In the genomic region with DNA sequence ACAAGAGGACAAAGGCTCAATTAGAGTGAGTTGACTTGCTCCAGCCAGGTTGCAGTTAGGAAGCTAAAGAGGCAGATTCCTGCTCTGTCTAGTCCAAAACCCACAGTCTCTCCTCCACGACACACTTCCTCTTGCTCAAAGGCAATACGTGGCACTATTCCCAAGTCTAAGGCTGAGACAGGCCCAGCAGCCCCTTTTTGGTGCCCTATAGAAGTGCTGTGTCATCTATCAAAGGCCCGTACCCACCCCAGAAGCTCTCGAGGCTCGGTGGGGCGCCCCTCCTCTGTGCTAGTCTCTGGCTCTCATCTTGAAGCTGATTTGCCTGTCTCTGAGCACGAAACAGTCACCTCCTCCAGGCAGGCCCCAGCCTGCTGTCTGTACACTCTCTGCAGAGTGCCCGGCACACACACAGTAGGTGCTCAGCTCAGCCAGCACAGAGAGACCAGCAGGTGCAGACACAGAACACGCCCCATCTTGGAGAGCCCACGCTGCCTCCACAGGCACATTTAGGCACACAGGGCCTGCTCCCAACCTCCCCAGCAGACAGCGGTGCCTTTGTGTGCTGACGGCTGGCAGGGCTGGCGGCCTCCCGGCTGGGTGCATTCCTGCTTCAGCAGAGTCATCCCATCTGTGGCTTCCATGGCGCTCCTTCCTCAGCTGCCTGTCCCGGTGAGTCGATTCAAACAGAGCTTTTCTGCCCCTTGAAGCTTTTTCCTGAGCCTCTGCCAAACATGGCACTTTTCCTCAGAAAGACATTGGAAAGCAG, we compare ENCODE assay signal across 8 cellular contexts. TPM values are rescaled to one million over a fixed set of nuclear protein-coding genes. Genes with fewer than 3 reads are reported as not detected.
A peak's percentile ranks its signal among the peaks of the same experiment; 100 is the strongest.
DNase-seq lines count a peak whose midpoint lies in the region; ATAC-seq and TF ChIP-seq lines count a peak whose summit lies in the region.

No MANE protein-coding gene starts in this region.

- ATAC-seq in naive B cell (ENCODE audit: low read depth in 2 of 2) (no peak), HG02571 (IDR thresholded peaks at IDR 0.05; ENCODE audit: unreplicated experiment) (no peak), HG03108 (IDR thresholded peaks at IDR 0.05; ENCODE audit: unreplicated experiment) (no peak)

- no peak overlapping the region for H3K4me3 ChIP-seq in endodermal cell (ENCODE audit: low read length)

- H3K36me3 Mint-ChIP-seq in endodermal cell (ENCODE audit: low read depth) (peaks cover 61% of the 10 kb centered on the region), naive B cell (peaks cover 18 to 20% of the 10 kb centered on the region in 2 donors)

- no peak overlapping the region for H3K4me3 Mint-ChIP-seq in endodermal cell
- peak overlapping the region in 3 of 8 donors; percentile 16 to 37 (median 35) for H3K4me3 Mint-ChIP-seq in naive B cell

- no peak for TF ChIP-seq CTCF in endodermal cell (conservative IDR thresholded peaks at IDR 0.05)

- H3K9me3 Mint-ChIP-seq in endodermal cell (no peaks in the 10 kb centered on the region), naive B cell (no peaks in the 10 kb centered on the region)

- peaks cover 48% of the 10 kb centered on the region for H3K4me1 ChIP-seq in endodermal cell (ENCODE audit: control insufficient read depth, insufficient read depth, low read length)

- H3K27ac ChIP-seq in endodermal cell (ENCODE audit: low read depth, low read length), result peak overlapping the region; percentile 85

- peak overlapping the region; percentile 92 for H3K27ac Mint-ChIP-seq in endodermal cell
- H3K27ac Mint-ChIP-seq in naive B cell, result peak overlapping the region; percentile 79 to 99 (median 86)

- peak; percentile 62 for DNase-seq in activated T-cell treated with anti-CD3 and anti-CD28 coated beads, Interleukin-2, amount 50 U/mL, for 1 hour
- DNase-seq in activated T-cell treated with anti-CD3 and anti-CD28 coated beads for 4 hours (no peak), UCSD-AML1 (lab: John Stamatoyannopoulos, UW; ENCODE audit: unreplicated experiment) (peak; percentile 45), endodermal cell (no peak), naive B cell (no peak), NCI-H226 (no peak)

- no peaks in the 10 kb centered on the region for H3K27me3 Mint-ChIP-seq in endodermal cell (ENCODE audit: insufficient read depth)
- no peaks in the 10 kb centered on the region for H3K27me3 Mint-ChIP-seq in naive B cell

- H3K9ac ChIP-seq in endodermal cell (ENCODE audit: extremely low read depth, low read length, poor library complexity, severe bottlenecking), result no peak overlapping the region

- no peaks in the 10 kb centered on the region for H3K27me3 ChIP-seq in endodermal cell (ENCODE audit: control insufficient read depth, insufficient read depth, low read length, poor library complexity, severe bottlenecking)

- 71 to 90% methylated on average over 15 to 17 of the region's 17 CpGs for WGBS in endodermal cell (ENCODE audit: insufficient coverage in 1 of 2, insufficient read length in 1 of 2), 2 experiments

- peaks cover 62% of the 10 kb centered on the region for H3K4me1 Mint-ChIP-seq in endodermal cell
- H3K4me1 Mint-ChIP-seq in naive B cell, result peaks cover 73 to 82% (median 82%) of the 10 kb centered on the region in 3 donors

- H3K9me3 ChIP-seq in endodermal cell (ENCODE audit: control insufficient read depth, low read length), result no peaks in the 10 kb centered on the region

- peaks cover 95% of the 10 kb centered on the region for H3K36me3 ChIP-seq in endodermal cell (ENCODE audit: control insufficient read depth, insufficient read depth, low read length)

RNA-seq across cellular contexts. Expression of gene MYH9, which starts 52.7 kb away (rescaled TPM):
- 100 to 1,000 TPM; 270 to 288 TPM for total RNA-seq in endodermal cell
- 131 TPM for polyA plus RNA-seq in endodermal cell (2013, experiment 1 of 2)
- polyA plus RNA-seq in endodermal cell (2013, experiment 2 of 2), result 136 TPM
- 100 to 1,000 TPM in 1 of 6 donors, 10 to 100 TPM in 5; 17.3 to 255 (median 64.5) TPM for polyA plus RNA-seq in naive B cell (ENCODE audit: low read depth in 6 of 6)

Comparison
In these comparisons a context has a peak if more than half of its experiments do, and no peak if none do; other contexts are left out.
1. DNase-seq: peak in activated T-cell treated with anti-CD3 and anti-CD28 coated beads, Interleukin-2, amount 50 U/mL, for 1 hour (single experiment) and UCSD-AML1 (single experiment); none in activated T-cell treated with anti-CD3 and anti-CD28 coated beads for 4 hours (single experiment), endodermal cell (single experiment), naive B cell (single experiment) and NCI-H226 (single experiment).